In the genomic region with DNA sequence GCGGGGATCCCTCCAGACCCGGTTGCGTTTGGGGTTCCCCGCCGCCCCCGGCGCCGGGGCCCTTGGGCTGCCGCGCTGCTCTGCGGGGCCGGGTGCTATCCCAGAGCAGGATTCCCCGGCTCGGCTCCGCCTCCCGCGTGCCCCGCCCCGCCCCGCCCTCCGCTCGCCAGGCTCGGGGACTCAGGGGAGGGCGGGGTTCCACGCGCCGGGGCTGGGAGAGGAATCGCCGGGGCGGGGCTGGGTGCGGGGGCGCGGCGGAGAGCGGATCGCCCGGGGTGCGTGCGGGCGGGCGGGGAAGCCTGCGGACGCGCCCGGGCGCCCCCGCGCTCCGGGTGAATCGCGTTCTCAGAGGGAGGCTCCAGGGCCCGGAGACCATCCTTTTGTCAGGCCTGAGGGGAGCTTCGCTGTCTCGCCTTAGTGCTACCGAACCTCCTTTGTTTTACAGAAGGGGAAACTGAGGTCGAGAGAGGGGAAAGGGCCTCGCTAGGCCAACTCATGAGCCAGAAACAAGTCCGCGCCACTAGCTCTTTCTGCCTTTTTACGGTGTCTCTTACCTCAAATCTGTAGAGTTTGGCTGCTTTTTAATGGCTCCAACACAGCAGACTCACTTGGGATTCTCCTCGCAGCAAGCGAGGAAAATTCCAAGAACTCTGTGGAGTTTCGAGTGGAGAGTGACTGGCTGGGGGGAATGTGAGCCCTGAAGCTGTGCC, we compare ENCODE assay signal across 8 cellular contexts. TPM values are rescaled to one million over a fixed set of nuclear protein-coding genes. Genes with fewer than 3 reads are reported as not detected.
DNase-seq lines count a peak whose midpoint lies in the region; ATAC-seq and TF ChIP-seq lines count a peak whose summit lies in the region.

TMEM158 (minus strand) TSS at position 82 of the 710 bp plus-strand sequence. CDS start 260 bp downstream, outside the sequence.

- no peaks in the 10 kb centered on the region for H3K36me3 Mint-ChIP-seq in activated naive CD4-positive, alpha-beta T cell treated with anti-CD3 and anti-CD28 coated beads, Interleukin-2, amount 50 U/mL, for 24 hours

- H3K36me3 ChIP-seq in ACC112 (ENCODE audit: insufficient read depth, low read length): no peaks in the 10 kb centered on the region
- no peaks in the 10 kb centered on the region for H3K36me3 ChIP-seq in SK-N-MC (ENCODE audit: insufficient read depth, low read length)
- H3K36me3 ChIP-seq in osteoblast (ENCODE audit: insufficient read depth, low read length): no peaks in the 10 kb centered on the region

- H2AFZ ChIP-seq in ACC112 (ENCODE audit: low read length, unreplicated experiment) (peak within 1 kb of the TSS; percentile 80), osteoblast (ENCODE audit: low read length) (peak within 1 kb of the TSS; percentile 92)

- H3K4me3 Mint-ChIP-seq in activated naive CD4-positive, alpha-beta T cell treated with anti-CD3 and anti-CD28 coated beads, Interleukin-2, amount 50 U/mL, for 24 hours: peak within 1 kb of the TSS; percentile 78

- peaks cover 55% of the 10 kb centered on the region for H3K27me3 Mint-ChIP-seq in activated naive CD4-positive, alpha-beta T cell treated with anti-CD3 and anti-CD28 coated beads, Interleukin-2, amount 50 U/mL, for 24 hours

- H3K9me3 ChIP-seq in SK-N-MC (ENCODE audit: low read depth, low read length): no peaks in the 10 kb centered on the region
- no peaks in the 10 kb centered on the region for H3K9me3 ChIP-seq in osteoblast (ENCODE audit: low read depth, low read length)

- no peak for TF ChIP-seq CTCF in osteoblast (IDR thresholded peaks at IDR 0.05; ENCODE audit: extremely low read depth, low read depth, low read length)

- no peak within 1 kb of the TSS for H3K9ac ChIP-seq in SK-N-MC (ENCODE audit: insufficient read length)

- H3K4me1 Mint-ChIP-seq in activated naive CD4-positive, alpha-beta T cell treated with anti-CD3 and anti-CD28 coated beads, Interleukin-2, amount 50 U/mL, for 24 hours: peaks cover 17% of the 10 kb centered on the region

- H3K79me2 ChIP-seq in ACC112 (ENCODE audit: control insufficient read depth, insufficient read depth, low read length, unreplicated experiment): peaks cover 10% of the 10 kb centered on the region
- peaks cover 7% of the 10 kb centered on the region for H3K79me2 ChIP-seq in osteoblast (ENCODE audit: insufficient read depth, low read length)

- ATAC-seq in GM18909 (IDR thresholded peaks at IDR 0.05; ENCODE audit: poor library complexity, unreplicated experiment) (peak; percentile 73), HG03439 (IDR thresholded peaks at IDR 0.05; ENCODE audit: unreplicated experiment) (peak; percentile 68), Right ventricle myocardium inferior (peak; percentile 92)

- peaks cover 20% of the 10 kb centered on the region for H3K27me3 ChIP-seq in ACC112 (ENCODE audit: insufficient read depth, low read length)
- H3K27me3 ChIP-seq in osteoblast (ENCODE audit: insufficient read depth, low read length): peaks cover 18% of the 10 kb centered on the region

- no peaks in the 10 kb centered on the region for H3K9me3 Mint-ChIP-seq in activated naive CD4-positive, alpha-beta T cell treated with anti-CD3 and anti-CD28 coated beads, Interleukin-2, amount 50 U/mL, for 24 hours

- H4K20me1 ChIP-seq in osteoblast (ENCODE audit: insufficient read depth, low read length): no peaks in the 10 kb centered on the region

- intact Hi-C loops in Right ventricle myocardium inferior (cut with DNase I): loop anchor here (5.0 kb wide), 1 partner anchor 271 kb away; no protein-coding TSS in a partner anchor

- H3K27ac ChIP-seq in ACC112 (ENCODE audit: low read depth, low read length) (no peak within 1 kb of the TSS), SK-N-MC (no peak within 1 kb of the TSS), osteoblast (ENCODE audit: low read depth, low read length) (no peak within 1 kb of the TSS), temporal lobe (ENCODE audit: low read depth, low read length) (no peak within 1 kb of the TSS)

- no peak for DNase-seq in SK-N-MC (ENCODE audit: low read depth, low spot score)
- peak; percentile 92 for DNase-seq in Right ventricle myocardium inferior (ENCODE audit: missing footprints)
- peak; percentile 99 for DNase-seq in osteoblast (ENCODE audit: insufficient read length, low spot score, missing footprints)

- H3K4me1 ChIP-seq in ACC112 (ENCODE audit: control insufficient read depth, insufficient read depth, low read length, unreplicated experiment) (peaks cover 15% of the 10 kb centered on the region), osteoblast (ENCODE audit: insufficient read depth, low read length) (peaks cover 15% of the 10 kb centered on the region)

- H3K4me3 ChIP-seq in ACC112 (ENCODE audit: low read depth, low read length) (peak within 1 kb of the TSS; percentile 95), SK-N-MC (peak within 1 kb of the TSS; percentile 69), osteoblast (ENCODE audit: insufficient read depth, low read length) (peak within 1 kb of the TSS; percentile 86)

- H3K27ac Mint-ChIP-seq in activated naive CD4-positive, alpha-beta T cell treated with anti-CD3 and anti-CD28 coated beads, Interleukin-2, amount 50 U/mL, for 24 hours: no peak within 1 kb of the TSS

- peak within 1 kb of the TSS; percentile 92 for H3K4me2 ChIP-seq in osteoblast (ENCODE audit: insufficient read depth, low read length)

RNA-seq across cellular contexts. Expression of gene TMEM158, which starts in this region (rescaled TPM):
- total RNA-seq in Right ventricle myocardium inferior (0.60 TPM), osteoblast (4.7 and 9.0 TPM in 2 replicates), temporal lobe (14.5 TPM)

Comparison
In these comparisons a context has a peak if more than half of its experiments do, and no peak if none do; other contexts are left out.
1. Peak in DNase-seq and ATAC-seq in Right ventricle myocardium inferior; RNA of the gene not detected or under 1 TPM.